ENCODE assay signal across 21 cellular contexts in the genomic region with DNA sequence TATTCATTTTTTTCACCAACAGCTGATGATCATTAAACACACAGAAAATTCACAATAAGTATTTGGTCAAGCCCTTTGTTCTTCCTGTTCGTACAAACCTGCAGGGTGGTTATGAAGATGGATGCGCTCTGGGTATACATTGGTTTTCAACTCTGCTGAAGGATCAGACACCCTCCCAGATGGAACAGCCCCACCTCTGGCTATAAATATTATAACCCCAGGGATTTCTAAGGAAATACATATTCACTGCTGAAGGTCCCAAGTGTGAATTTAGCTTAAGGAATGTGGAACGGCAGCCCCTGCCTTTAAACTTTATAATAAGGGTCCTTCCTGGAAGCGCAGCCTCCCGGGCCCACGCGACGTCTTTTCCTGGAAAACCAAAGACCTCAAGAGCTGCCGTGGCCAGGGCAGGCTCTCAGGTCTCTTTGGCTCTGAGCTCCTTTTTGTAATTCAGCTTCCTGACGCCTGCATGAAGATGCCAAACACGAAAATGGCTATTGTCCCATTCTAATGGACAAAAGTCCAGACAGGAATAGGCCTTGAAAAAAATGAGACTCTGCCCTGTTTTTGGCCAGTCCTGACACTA.
A peak's percentile ranks its signal among the peaks of the same experiment; 100 is the strongest.
DNase-seq lines count a peak whose midpoint lies in the region; ATAC-seq and TF ChIP-seq lines count a peak whose summit lies in the region.
"Had no signal": no experiment of that assay in that cellular context is flagged by ENCODE, and none has a peak within 500 bp of the region (broad histone marks: within the 10 kb centered on the region; RNA-seq: fewer than 3 reads in every experiment).

No MANE protein-coding gene starts in this region.

- H3K79me2 ChIP-seq in hepatocyte, result no peaks in the 10 kb centered on the region

- no peaks in the 10 kb centered on the region for H4K20me1 ChIP-seq in hepatocyte (ENCODE audit: insufficient read depth, poor library complexity, severe bottlenecking)

- no peak overlapping the region for H3K27ac ChIP-seq in hepatocyte
- peak overlapping the region; percentile 18 to 79 (median 52) for H3K27ac ChIP-seq in upper lobe of left lung
- H3K27ac ChIP-seq in CD8-positive, alpha-beta T cell (ENCODE audit: low read depth, low read length), result no peak overlapping the region
- H3K27ac ChIP-seq: Peyer's patch had no signal

- H3K9me3 ChIP-seq in hepatocyte (ENCODE audit: low read depth) (no peaks in the 10 kb centered on the region), upper lobe of left lung (no peaks in the 10 kb centered on the region)
- H3K9me3 ChIP-seq in CD8-positive, alpha-beta T cell (ENCODE audit: low read length), result no peaks in the 10 kb centered on the region
- H3K9me3 ChIP-seq: breast epithelium, Peyer's patch had no signal

- intact Hi-C loops in Right ventricle myocardium superior (cut with DNase I), result no loop called here
- intact Hi-C loops in Right ventricle myocardium inferior (cut with DNase I), result loop anchor here (1.0 to 10.0 kb wide), 4 partner anchors 115 to 372 kb away; partner anchors contain the start of gene THBD
- intact Hi-C loops in CD8-positive, alpha-beta T cell (cut with DNase I, micrococcal nuclease), result no loop called here

- no peaks in the 10 kb centered on the region for H3K27me3 Mint-ChIP-seq in chondrocyte (ENCODE audit: low read depth)
- H3K27me3 Mint-ChIP-seq in CD8-positive, alpha-beta T cell (ENCODE audit: low read depth), result peaks cover 4% of the 10 kb centered on the region

- POLR2A ChIA-PET in CD8-positive, alpha-beta T cell (lab: Charles Lee), result no interaction called here

- CTCF ChIA-PET in CD8-positive, alpha-beta T cell (lab: Charles Lee), result no interaction called here

- no peak overlapping the region for H3K4me3 Mint-ChIP-seq in chondrocyte (ENCODE audit: unreplicated experiment)
- no peak overlapping the region for H3K4me3 Mint-ChIP-seq in CD8-positive, alpha-beta T cell
- H3K4me3 Mint-ChIP-seq: activated CD4-positive, alpha-beta T cell treated with anti-CD3 and anti-CD28 coated beads, Interleukin-2, amount 10 ng/mL, durations not matched to agents 24 days and 14 days; natural killer cell treated with Interleukin-12 subunit alpha and Interleukin-12 subunit beta and Interleukin-15 and Interleukin-18, amount 100 ng/mL, for 72 hours had no signal

- no peak overlapping the region for H3K4me2 ChIP-seq in hepatocyte

- no peak for TF ChIP-seq POLR2A in upper lobe of left lung (IDR thresholded peaks at IDR 0.05)

- ATAC-seq in Right ventricle myocardium superior (ENCODE audit: poor library complexity), result peak; percentile 39
- no peak for ATAC-seq in Right ventricle myocardium inferior
- no peak for ATAC-seq in upper lobe of left lung (ENCODE audit: low FRiP score in 2 of 2)
- no peak for ATAC-seq in CD8-positive, alpha-beta T cell
- ATAC-seq: HepG2; natural killer cell treated with Interleukin-12 subunit alpha and Interleukin-12 subunit beta and Interleukin-15 and Interleukin-18, amount 100 ng/mL, for 72 hours had no signal

- TF ChIP-seq CTCF in chondrocyte (IDR thresholded peaks at IDR 0.05) (peak; percentile 49), hepatocyte (IDR thresholded peaks at IDR 0.05; ENCODE audit: poor library complexity) (peak; percentile 2), upper lobe of left lung (IDR thresholded peaks at IDR 0.05) (peak in 1 of 6 experiments; percentile 19)
- TF ChIP-seq CTCF in CD8-positive, alpha-beta T cell (IDR thresholded peaks at IDR 0.05), result no peak

- H2AFZ ChIP-seq in hepatocyte, result no peak overlapping the region

- no peaks in the 10 kb centered on the region for H3K36me3 Mint-ChIP-seq in chondrocyte (ENCODE audit: low read depth)
- H3K36me3 Mint-ChIP-seq in CD8-positive, alpha-beta T cell, result no peaks in the 10 kb centered on the region
- H3K36me3 Mint-ChIP-seq: natural killer cell treated with Interleukin-12 subunit alpha and Interleukin-12 subunit beta and Interleukin-15 and Interleukin-18, amount 100 ng/mL, for 72 hours had no signal

- H3K9me2 ChIP-seq in hepatocyte (replicated peaks; ENCODE audit: insufficient read depth), result no peaks in the 10 kb centered on the region

- TF ChIP-seq EP300 in upper lobe of left lung (IDR thresholded peaks at IDR 0.05), result no peak

- H3K27me3 ChIP-seq in hepatocyte (no peaks in the 10 kb centered on the region), upper lobe of left lung (no peaks in the 10 kb centered on the region)
- no peaks in the 10 kb centered on the region for H3K27me3 ChIP-seq in CD8-positive, alpha-beta T cell (ENCODE audit: insufficient read depth, low read length)
- H3K27me3 ChIP-seq: breast epithelium, Peyer's patch had no signal

- H3K36me3 ChIP-seq in hepatocyte (replicated peaks; ENCODE audit: insufficient read depth, low read depth), result no peaks in the 10 kb centered on the region
- no peaks in the 10 kb centered on the region for H3K36me3 ChIP-seq in upper lobe of left lung
- no peaks in the 10 kb centered on the region for H3K36me3 ChIP-seq in CD8-positive, alpha-beta T cell (ENCODE audit: insufficient read depth, low read length)
- H3K36me3 ChIP-seq: breast epithelium, Peyer's patch had no signal

- H3K27ac Mint-ChIP-seq in chondrocyte (ENCODE audit: unreplicated experiment), result no peak overlapping the region
- H3K27ac Mint-ChIP-seq in CD8-positive, alpha-beta T cell, result no peak overlapping the region
- H3K27ac Mint-ChIP-seq: activated CD4-positive, alpha-beta T cell treated with anti-CD3 and anti-CD28 coated beads, Interleukin-2, amount 10 ng/mL, durations not matched to agents 24 days and 14 days; natural killer cell treated with Interleukin-12 subunit alpha and Interleukin-12 subunit beta and Interleukin-15 and Interleukin-18, amount 100 ng/mL, for 72 hours; progenitor cell of endocrine pancreas had no signal

- peaks cover under 1% of the 10 kb centered on the region for H3K9me3 Mint-ChIP-seq in chondrocyte (ENCODE audit: low read depth)
- peaks cover 4% of the 10 kb centered on the region for H3K9me3 Mint-ChIP-seq in CD8-positive, alpha-beta T cell
- H3K9me3 Mint-ChIP-seq: activated CD4-positive, alpha-beta T cell treated with anti-CD3 and anti-CD28 coated beads, Interleukin-2, amount 10 ng/mL, durations not matched to agents 24 days and 14 days had no signal

- 92% methylated on average over 11 of the region's 11 CpGs for WGBS in hepatocyte (ENCODE audit: low lambda C conversion rate, missing lambda C conversion rate)
- WGBS in upper lobe of left lung, 2 donors, result 67 to 68% methylated on average over 11 of the region's 11 CpGs

- H3K4me1 ChIP-seq in hepatocyte (ENCODE audit: insufficient read depth) (peaks cover 12% of the 10 kb centered on the region), upper lobe of left lung (peaks cover 0 to 10% (median 3%) of the 10 kb centered on the region in 4 donors)
- no peaks in the 10 kb centered on the region for H3K4me1 ChIP-seq in CD8-positive, alpha-beta T cell (ENCODE audit: insufficient read depth, low read length)
- H3K4me1 ChIP-seq: breast epithelium, Peyer's patch had no signal

- H3K4me1 Mint-ChIP-seq in chondrocyte (ENCODE audit: low read depth), result peaks cover 13% of the 10 kb centered on the region
- H3K4me1 Mint-ChIP-seq in CD8-positive, alpha-beta T cell (ENCODE audit: low read depth), result no peaks in the 10 kb centered on the region
- H3K4me1 Mint-ChIP-seq: activated CD4-positive, alpha-beta T cell treated with anti-CD3 and anti-CD28 coated beads, Interleukin-2, amount 10 ng/mL, durations not matched to agents 24 days and 14 days had no signal

- DNase-seq in Right ventricle myocardium superior, result peak; percentile 50
- DNase-seq in Right ventricle myocardium inferior (ENCODE audit: missing footprints), result no peak
- DNase-seq in chondrocyte (ENCODE audit: low spot score), result no peak
- DNase-seq in hepatocyte (ENCODE audit: low spot score), result no peak
- DNase-seq in upper lobe of left lung, result peak in 1 of 2 donors; percentile 28
- no peak for DNase-seq in HUDEP-2 (lab: John Stamatoyannopoulos, UW; ENCODE audit: unreplicated experiment in 76 of 76)
- no peak for DNase-seq in activated gamma-delta T cell treated with Interleukin-2 at 50 U/mL for 16 hours
- DNase-seq in CD8-positive, alpha-beta T cell, result no peak
- DNase-seq: activated CD4-positive, alpha-beta T cell treated with anti-CD3 and anti-CD28 coated beads, Interleukin-2, amount 10 ng/mL, durations not matched to agents 24 days and 14 days; C1 segment of cervical spinal cord; GF-D8; islet precursor cell; mesenchymal stem cell; NCI-H2171; Peyer's patch; stimulated activated CD4-positive, alpha-beta T cell treated with anti-CD3 and anti-CD28 coated beads, Interleukin-4, amount 100 ng/mL, for 24 hours had no signal

- H3K4me3 ChIP-seq in hepatocyte, result no peak overlapping the region
- no peak overlapping the region for H3K4me3 ChIP-seq in upper lobe of left lung
- H3K4me3 ChIP-seq in CD8-positive, alpha-beta T cell (ENCODE audit: low read depth, low read length), result no peak overlapping the region
- H3K4me3 ChIP-seq: breast epithelium, Peyer's patch, smooth muscle cell had no signal

Comparison
In these comparisons a context has a peak if more than half of its experiments do, and no peak if none do; other contexts are left out.
1. H3K27ac ChIP-seq: peak in upper lobe of left lung (4 of 4); none in hepatocyte (single experiment) and CD8-positive, alpha-beta T cell (single experiment).